Comparison of ENCODE assay signal across 13 cellular contexts in the genomic region with DNA sequence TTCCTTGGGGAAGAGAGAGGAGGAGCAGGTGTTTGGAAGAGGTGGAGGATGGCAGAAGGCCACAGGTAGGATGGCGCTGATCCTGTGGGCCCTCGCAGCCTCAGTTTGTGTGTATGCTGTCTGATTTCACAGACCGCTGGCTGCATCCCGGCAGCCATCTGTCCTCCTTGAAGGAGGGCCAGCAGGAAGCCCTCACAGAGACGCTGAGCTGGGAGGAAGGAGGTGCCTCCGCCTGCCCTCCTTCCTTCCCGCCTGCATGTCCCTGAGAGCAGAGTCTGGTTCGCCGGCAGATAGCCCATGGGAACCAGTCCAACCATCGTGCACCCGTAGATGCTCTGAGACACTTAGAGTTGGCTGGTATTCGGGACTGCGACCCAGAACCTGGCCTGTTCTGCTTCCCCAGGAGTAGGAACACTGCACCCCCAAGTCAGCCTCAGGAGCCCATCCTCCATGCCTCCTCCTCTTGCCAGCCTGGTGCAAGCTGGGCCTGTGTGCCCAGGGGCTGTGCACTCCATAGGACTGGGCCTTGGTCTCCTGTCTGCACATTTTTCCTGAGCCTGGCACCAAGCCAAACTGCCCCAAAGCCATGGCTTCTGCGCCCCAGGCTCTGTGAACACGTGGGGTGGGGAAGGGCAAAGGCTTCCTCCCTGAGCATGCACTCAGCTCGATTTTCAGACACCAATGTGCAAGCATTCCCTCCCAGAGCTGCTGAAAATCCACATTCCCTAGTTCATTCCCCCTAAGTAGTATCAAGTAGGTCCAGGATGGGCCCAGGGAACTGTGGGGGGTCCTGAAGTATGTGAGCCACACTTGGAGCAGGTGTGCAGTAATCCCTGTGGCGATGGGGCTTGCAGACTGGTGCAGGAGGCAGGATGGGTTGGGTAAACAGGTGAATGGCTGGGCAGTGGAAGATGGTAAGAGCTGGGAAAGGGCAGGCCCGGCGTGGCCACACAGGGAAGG.
DNase-seq lines count a peak whose midpoint lies in the region; ATAC-seq and TF ChIP-seq lines count a peak whose summit lies in the region.
"Had no signal": no experiment of that assay in that cellular context is flagged by ENCODE, and none has a peak within 500 bp of the region (broad histone marks: within the 10 kb centered on the region; RNA-seq: fewer than 3 reads in every experiment).

No MANE protein-coding gene starts in this region.

- peaks cover 13% of the 10 kb centered on the region for H3K4me1 ChIP-seq in mesenchymal stem cell (ENCODE audit: control insufficient read depth, insufficient read depth, low read depth, low read length)
- H3K4me1 ChIP-seq: BE2C had no signal

- peak; percentile 59 for DNase-seq in AG08396 (ENCODE audit: low spot score)
- DNase-seq in GM04504 (ENCODE audit: low read depth), result peak; percentile 12
- DNase-seq in WERI-Rb-1, result peak; percentile 36
- no peak for DNase-seq in OCI-M1 (lab: John Stamatoyannopoulos, UW)
- no peak for DNase-seq in natural killer cell treated with Interleukin-12 subunit alpha and Interleukin-12 subunit beta and Interleukin-15 and Interleukin-18, amount 100 ng/mL, for 72 hours (ENCODE audit: low spot score)
- DNase-seq in mesenchymal stem cell, result no peak
- no peak for DNase-seq in activated CD4-positive, alpha-beta T cell treated with anti-CD3 and anti-CD28 coated beads for 1 hour
- DNase-seq: activated CD4-positive, alpha-beta memory T cell treated with anti-CD3 and anti-CD28 coated beads, Interleukin-2, amount 10 ng/mL, durations not matched to agents 7 days and 5 days; BE2C; body of pancreas; stimulated activated CD4-positive, alpha-beta T cell treated with anti-CD3 and anti-CD28 coated beads, Interleukin-2, amount 100 ng/mL, for 48 hours had no signal

- H4K8ac ChIP-seq in mesenchymal stem cell (ENCODE audit: low read length), result no peak overlapping the region

- H2AFZ ChIP-seq in mesenchymal stem cell (ENCODE audit: low read depth, low read length), result no peak overlapping the region

- H3K27me3 Mint-ChIP-seq in nephron (ENCODE audit: low read depth), result no peaks in the 10 kb centered on the region
- peaks cover 0 to 2% of the 10 kb centered on the region in 2 donors for H3K27me3 Mint-ChIP-seq in natural killer cell treated with Interleukin-12 subunit alpha and Interleukin-12 subunit beta and Interleukin-15 and Interleukin-18, amount 100 ng/mL, for 72 hours

- no peaks in the 10 kb centered on the region for H3K79me1 ChIP-seq in mesenchymal stem cell (replicated peaks; ENCODE audit: low read length, poor library complexity, severe bottlenecking)

- no peak overlapping the region for H3K4ac ChIP-seq in mesenchymal stem cell (ENCODE audit: low read depth in 1 of 2, low read length in 2 of 2)

- TF ChIP-seq CTCF in WERI-Rb-1 (IDR thresholded peaks at IDR 0.05; ENCODE audit: low read depth, low read length) (no peak), nephron (IDR thresholded peaks at IDR 0.05; ENCODE audit: unreplicated experiment in 3 of 3) (no peak)

- 84% methylated on average over 18 of the region's 19 CpGs for WGBS in mesenchymal stem cell

- H4K91ac ChIP-seq in mesenchymal stem cell (ENCODE audit: low read length), result no peak overlapping the region

- ATAC-seq in natural killer cell treated with Interleukin-12 subunit alpha and Interleukin-12 subunit beta and Interleukin-15 and Interleukin-18, amount 100 ng/mL, for 72 hours, result no peak
- ATAC-seq: body of pancreas had no signal

- H3K14ac ChIP-seq in mesenchymal stem cell (ENCODE audit: low read length in 2 of 2), result peak overlapping the region in 1 of 2 experiments; percentile 55

- H2AK5ac ChIP-seq in mesenchymal stem cell (ENCODE audit: low read length, severe bottlenecking), result no peak overlapping the region

- H3K9me3 Mint-ChIP-seq in nephron, result no peaks in the 10 kb centered on the region
- no peaks in the 10 kb centered on the region for H3K9me3 Mint-ChIP-seq in natural killer cell treated with Interleukin-12 subunit alpha and Interleukin-12 subunit beta and Interleukin-15 and Interleukin-18, amount 100 ng/mL, for 72 hours
- H3K9me3 Mint-ChIP-seq: activated CD4-positive, alpha-beta memory T cell treated with anti-CD3 and anti-CD28 coated beads, Interleukin-2, amount 10 ng/mL, durations not matched to agents 7 days and 5 days; stimulated activated memory B cell treated with anti-CD40 and anti-IgM and Interleukin-4, amounts not matched to agents 10 μg/mL and 1 μg/mL and 100 μg/mL, for 72 hours had no signal

- no peak overlapping the region for H3K4me3 ChIP-seq in WERI-Rb-1 (ENCODE audit: low read depth, low read length)
- no peak overlapping the region for H3K4me3 ChIP-seq in mesenchymal stem cell (ENCODE audit: insufficient read depth in 1 of 2, low read depth in 1 of 2, low read length in 2 of 2)
- H3K4me3 ChIP-seq: body of pancreas had no signal

- peaks cover 37% of the 10 kb centered on the region for H3K4me1 Mint-ChIP-seq in nephron
- H3K4me1 Mint-ChIP-seq in natural killer cell treated with Interleukin-12 subunit alpha and Interleukin-12 subunit beta and Interleukin-15 and Interleukin-18, amount 100 ng/mL, for 72 hours (ENCODE audit: low read depth in 2 of 2), result no peaks in the 10 kb centered on the region
- H3K4me1 Mint-ChIP-seq: activated CD4-positive, alpha-beta memory T cell treated with anti-CD3 and anti-CD28 coated beads, Interleukin-2, amount 10 ng/mL, durations not matched to agents 7 days and 5 days; stimulated activated memory B cell treated with anti-CD40 and anti-IgM and Interleukin-4, amounts not matched to agents 10 μg/mL and 1 μg/mL and 100 μg/mL, for 72 hours had no signal

- H3K9me3 ChIP-seq in WERI-Rb-1 (ENCODE audit: severe bottlenecking), result no peaks in the 10 kb centered on the region
- H3K9me3 ChIP-seq in mesenchymal stem cell (ENCODE audit: control insufficient read depth, low read length), result no peaks in the 10 kb centered on the region
- H3K9me3 ChIP-seq: BE2C, body of pancreas had no signal

- peak overlapping the region; percentile 51 to 62 (median 52) for H3K27ac Mint-ChIP-seq in nephron
- H3K27ac Mint-ChIP-seq in natural killer cell treated with Interleukin-12 subunit alpha and Interleukin-12 subunit beta and Interleukin-15 and Interleukin-18, amount 100 ng/mL, for 72 hours, result no peak overlapping the region
- H3K27ac Mint-ChIP-seq: activated CD4-positive, alpha-beta memory T cell treated with anti-CD3 and anti-CD28 coated beads, Interleukin-2, amount 10 ng/mL, durations not matched to agents 7 days and 5 days; stimulated activated memory B cell treated with anti-CD40 and anti-IgM and Interleukin-4, amounts not matched to agents 10 μg/mL and 1 μg/mL and 100 μg/mL, for 72 hours had no signal

- H3K4me3 Mint-ChIP-seq in nephron, result no peak overlapping the region
- H3K4me3 Mint-ChIP-seq in natural killer cell treated with Interleukin-12 subunit alpha and Interleukin-12 subunit beta and Interleukin-15 and Interleukin-18, amount 100 ng/mL, for 72 hours, result no peak overlapping the region
- H3K4me3 Mint-ChIP-seq: activated CD4-positive, alpha-beta memory T cell treated with anti-CD3 and anti-CD28 coated beads, Interleukin-2, amount 10 ng/mL, durations not matched to agents 7 days and 5 days; stimulated activated memory B cell treated with anti-CD40 and anti-IgM and Interleukin-4, amounts not matched to agents 10 μg/mL and 1 μg/mL and 100 μg/mL, for 72 hours had no signal

- no peak overlapping the region for H3K9ac ChIP-seq in mesenchymal stem cell (ENCODE audit: low read length)

- H2BK120ac ChIP-seq in mesenchymal stem cell (ENCODE audit: low read depth, low read length), result no peak overlapping the region

- H3K18ac ChIP-seq in mesenchymal stem cell (ENCODE audit: low read depth in 1 of 2, low read length in 2 of 2), result peak overlapping the region in 1 of 2 experiments; percentile 38

- H3K36me3 ChIP-seq in WERI-Rb-1 (no peaks in the 10 kb centered on the region), mesenchymal stem cell (ENCODE audit: control insufficient read depth in 1 of 2, insufficient read depth in 2 of 2, low read depth in 1 of 2, low read length in 2 of 2) (peaks cover 7% of the 10 kb centered on the region in 2 experiments)
- H3K36me3 ChIP-seq: BE2C had no signal

- no peak overlapping the region for H3K4me2 ChIP-seq in mesenchymal stem cell (ENCODE audit: low read length, poor library complexity, severe bottlenecking)

- H2BK15ac ChIP-seq in mesenchymal stem cell (ENCODE audit: low read depth, poor library complexity, severe bottlenecking), result no peak overlapping the region

- H3K27me3 ChIP-seq in WERI-Rb-1 (ENCODE audit: insufficient read depth, low read depth, severe bottlenecking) (no peaks in the 10 kb centered on the region), mesenchymal stem cell (ENCODE audit: control insufficient read depth in 1 of 2, insufficient read depth in 1 of 2, low read length in 2 of 2) (peaks cover 0 to 3% of the 10 kb centered on the region in 2 experiments)
- H3K27me3 ChIP-seq: BE2C, body of pancreas had no signal

- H3K27ac ChIP-seq in WERI-Rb-1 (no peak overlapping the region), mesenchymal stem cell (ENCODE audit: low read length, poor library complexity, severe bottlenecking) (no peak overlapping the region)
- H3K27ac ChIP-seq: body of pancreas had no signal

- no peak overlapping the region for H2BK12ac ChIP-seq in mesenchymal stem cell (ENCODE audit: low read length in 2 of 2)

- H3K36me3 Mint-ChIP-seq in nephron (ENCODE audit: low read depth), result no peaks in the 10 kb centered on the region
- H3K36me3 Mint-ChIP-seq in natural killer cell treated with Interleukin-12 subunit alpha and Interleukin-12 subunit beta and Interleukin-15 and Interleukin-18, amount 100 ng/mL, for 72 hours, result no peaks in the 10 kb centered on the region
- H3K36me3 Mint-ChIP-seq: stimulated activated memory B cell treated with anti-CD40 and anti-IgM and Interleukin-4, amounts not matched to agents 10 μg/mL and 1 μg/mL and 100 μg/mL, for 72 hours had no signal

- no peak overlapping the region for H3K23ac ChIP-seq in mesenchymal stem cell (ENCODE audit: low read length in 2 of 2)

- no peak overlapping the region for H2BK5ac ChIP-seq in mesenchymal stem cell (ENCODE audit: low read depth, low read length, poor library complexity, severe bottlenecking)

Comparison
In these comparisons a context has a peak if more than half of its experiments do, and no peak if none do; other contexts are left out.
1. DNase-seq: peak in AG08396 (single experiment), GM04504 (single experiment) and WERI-Rb-1 (single experiment); none in OCI-M1 (single experiment), natural killer cell treated with Interleukin-12 subunit alpha and Interleukin-12 subunit beta and Interleukin-15 and Interleukin-18, amount 100 ng/mL, for 72 hours (single experiment), mesenchymal stem cell (single experiment) and activated CD4-positive, alpha-beta T cell treated with anti-CD3 and anti-CD28 coated beads for 1 hour (single experiment).
2. H3K27ac Mint-ChIP-seq: peak in nephron (3 of 3); none in natural killer cell treated with Interleukin-12 subunit alpha and Interleukin-12 subunit beta and Interleukin-15 and Interleukin-18, amount 100 ng/mL, for 72 hours (0 of 2).